In genomic region chr3:169305460-169305859, GRCh38 we compare ENCODE assay signal across 19 cellular contexts.
DNase-seq lines count a peak whose midpoint lies in the region; ATAC-seq, FAIRE-seq and TF ChIP-seq lines count a peak whose summit lies in the region.
"Had no signal": no experiment of that assay in that cellular context is flagged by ENCODE, and none has a peak within 500 bp of the region (broad histone marks: within the 10 kb centered on the region; RNA-seq: fewer than 3 reads in every experiment).

No MANE protein-coding gene starts in this region.

- no peak for TF ChIP-seq CTCF in mucosa of descending colon (IDR thresholded peaks at IDR 0.05)

- H3K36me3 ChIP-seq in mucosa of descending colon (ENCODE audit: low read depth): no peaks in the 10 kb centered on the region
- H3K36me3 ChIP-seq: BLaER1 had no signal

- FAIRE-seq in colon (lab: Jason Lieb, UNC): peak; percentile 85

- peak; percentile 25 for DNase-seq in NCI-H1105 treated with DMSO at 0.1 percent for 48 hours (lab: John Stamatoyannopoulos, UW)
- no peak for DNase-seq in NCI-H1105 (lab: John Stamatoyannopoulos, UW)
- DNase-seq in HT-29 (ENCODE audit: low spot score): peak; percentile 59
- DNase-seq in mucosa of descending colon: peak; percentile 44 to 71 (median 60)
- no peak for DNase-seq in SKM-1 treated with dmso at 0.1 percent for 144 hours (lab: John Stamatoyannopoulos, UW; ENCODE audit: unreplicated experiment)
- DNase-seq: 8988T; CD8-positive, alpha-beta memory T cell; DMS 273 treated with DMSO at 0.1 percent for 48 hours; EL; H7; NCI-H1694 treated with DMSO at 0.1 percent for 48 hours; NCI-H2227 treated with DMSO at 0.1 percent for 48 hours; NCI-H526 treated with DMSO at 0.1 percent for 48 hours; Right ventricle myocardium superior had no signal

- H3K9me3 ChIP-seq in mucosa of descending colon: no peaks in the 10 kb centered on the region
- H3K9me3 ChIP-seq: BLaER1 had no signal

- intact Hi-C loops in mucosa of descending colon (cut with DNase I, micrococcal nuclease): no loop called here

- H3K4me1 ChIP-seq in mucosa of descending colon (ENCODE audit: low read depth): no peaks in the 10 kb centered on the region
- H3K4me1 ChIP-seq: BLaER1 had no signal

- ATAC-seq in mucosa of descending colon (peak; percentile 99), HG03460 (IDR thresholded peaks at IDR 0.05; ENCODE audit: unreplicated experiment) (no peak), GM19452 (IDR thresholded peaks at IDR 0.05; ENCODE audit: unreplicated experiment) (no peak)
- ATAC-seq: Panc1 had no signal

- no peak overlapping the region for H3K4me3 ChIP-seq in mucosa of descending colon
- H3K4me3 ChIP-seq: BLaER1 had no signal

Comparison
In these comparisons a context has a peak if more than half of its experiments do, and no peak if none do; other contexts are left out.
1. DNase-seq: peak in NCI-H1105 treated with DMSO at 0.1 percent for 48 hours (single experiment), HT-29 (single experiment) and mucosa of descending colon (3 of 3); none in NCI-H1105 (single experiment) and SKM-1 treated with dmso at 0.1 percent for 144 hours (single experiment).